In the genomic region with DNA sequence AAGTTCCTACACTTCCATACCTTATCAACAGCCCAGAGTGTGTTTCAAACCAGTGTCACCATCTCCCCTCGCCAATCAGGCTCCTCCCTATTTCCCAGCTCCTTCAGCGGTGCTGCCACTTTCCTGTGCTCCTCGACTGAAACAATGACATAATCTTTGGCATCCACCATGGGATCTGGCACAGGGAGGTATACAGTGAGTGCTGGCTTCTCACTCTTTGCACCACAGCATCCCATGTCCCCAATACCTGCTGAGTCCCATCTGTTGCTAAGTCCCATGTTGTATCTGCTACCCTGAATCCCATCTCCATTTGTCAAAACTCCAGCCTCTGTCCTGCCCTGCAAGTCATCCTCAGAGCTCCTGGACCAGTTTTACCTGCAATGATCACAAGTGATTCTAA, we compare ENCODE assay signal across 26 cellular contexts.
"Had no signal": no experiment of that assay in that cellular context is flagged by ENCODE, and none has a peak within 500 bp of the region (broad histone marks: within the 10 kb centered on the region; RNA-seq: fewer than 3 reads in every experiment).

No MANE protein-coding gene starts in this region.

- ATAC-seq: heart right ventricle; left cardiac atrium; left lung; naive thymus-derived CD4-positive, alpha-beta T cell; right cardiac atrium; stimulated activated memory B cell treated with anti-CD40 and anti-IgM and Interleukin-4, amounts not matched to agents 10 μg/mL and 1 μg/mL and 100 μg/mL, for 72 hours; stimulated activated naive CD8-positive, alpha-beta T cell treated with anti-CD3 and anti-CD28 coated beads, Interleukin-15, Interleukin-2, amounts not matched to agents 100 U/mL and 50 U/mL, for 24 hours had no signal

- H3K27ac Mint-ChIP-seq: dendritic cell treated with granulocyte-macrophage colony-stimulating factor and Interleukin-4, amounts not matched to agents 40 ng/mL and 50 ng/mL, for 4 days; endodermal cell; nephron; neural progenitor cell; progenitor cell of endocrine pancreas; stimulated activated memory B cell treated with anti-CD40 and anti-IgM and Interleukin-4, amounts not matched to agents 10 μg/mL and 1 μg/mL and 100 μg/mL, for 72 hours had no signal

- DNase-seq: colonic mucosa; effector CD8-positive, alpha-beta T cell; endodermal cell; esophagus squamous epithelium; foreskin melanocyte; glutamatergic neuron; heart right ventricle; hippocampal formation; left cardiac atrium; left lung; mesendoderm; midbrain; naive thymus-derived CD4-positive, alpha-beta T cell; right cardiac atrium; sigmoid colon; stimulated activated CD4-positive, alpha-beta T cell treated with anti-CD3 and anti-CD28 coated beads, Interleukin-2, amount 100 ng/mL, for 24 hours; stimulated activated CD4-positive, alpha-beta T cell treated with anti-CD3 and anti-CD28 coated beads, Interleukin-4, amount 100 ng/mL, for 24 hours; stimulated activated naive CD8-positive, alpha-beta T cell treated with anti-CD3 and anti-CD28 coated beads, Interleukin-15, Interleukin-2, amounts not matched to agents 100 U/mL and 50 U/mL, for 24 hours; testis; tibial artery; upper lobe of left lung had no signal

- H3K4me1 Mint-ChIP-seq: endodermal cell; nephron; neural progenitor cell; stimulated activated memory B cell treated with anti-CD40 and anti-IgM and Interleukin-4, amounts not matched to agents 10 μg/mL and 1 μg/mL and 100 μg/mL, for 72 hours had no signal

- H3K9me3 ChIP-seq: colonic mucosa, esophagus squamous epithelium, heart right ventricle, left lung, sigmoid colon, testis, tibial artery, upper lobe of left lung had no signal

- H3K9me3 Mint-ChIP-seq: dendritic cell treated with granulocyte-macrophage colony-stimulating factor and Interleukin-4, amounts not matched to agents 40 ng/mL and 50 ng/mL, for 4 days; endodermal cell; naive thymus-derived CD4-positive, alpha-beta T cell; nephron; neural progenitor cell; stimulated activated memory B cell treated with anti-CD40 and anti-IgM and Interleukin-4, amounts not matched to agents 10 μg/mL and 1 μg/mL and 100 μg/mL, for 72 hours had no signal

- H3K27me3 Mint-ChIP-seq: dendritic cell treated with granulocyte-macrophage colony-stimulating factor and Interleukin-4, amounts not matched to agents 40 ng/mL and 50 ng/mL, for 4 days; naive thymus-derived CD4-positive, alpha-beta T cell; progenitor cell of endocrine pancreas; stimulated activated memory B cell treated with anti-CD40 and anti-IgM and Interleukin-4, amounts not matched to agents 10 μg/mL and 1 μg/mL and 100 μg/mL, for 72 hours had no signal

- H3K4me3 Mint-ChIP-seq: dendritic cell treated with granulocyte-macrophage colony-stimulating factor and Interleukin-4, amounts not matched to agents 40 ng/mL and 50 ng/mL, for 4 days; endodermal cell; naive thymus-derived CD4-positive, alpha-beta T cell; nephron; neural progenitor cell; stimulated activated memory B cell treated with anti-CD40 and anti-IgM and Interleukin-4, amounts not matched to agents 10 μg/mL and 1 μg/mL and 100 μg/mL, for 72 hours had no signal
